ENCODE assay signal across 8 cellular contexts in the genomic region with DNA sequence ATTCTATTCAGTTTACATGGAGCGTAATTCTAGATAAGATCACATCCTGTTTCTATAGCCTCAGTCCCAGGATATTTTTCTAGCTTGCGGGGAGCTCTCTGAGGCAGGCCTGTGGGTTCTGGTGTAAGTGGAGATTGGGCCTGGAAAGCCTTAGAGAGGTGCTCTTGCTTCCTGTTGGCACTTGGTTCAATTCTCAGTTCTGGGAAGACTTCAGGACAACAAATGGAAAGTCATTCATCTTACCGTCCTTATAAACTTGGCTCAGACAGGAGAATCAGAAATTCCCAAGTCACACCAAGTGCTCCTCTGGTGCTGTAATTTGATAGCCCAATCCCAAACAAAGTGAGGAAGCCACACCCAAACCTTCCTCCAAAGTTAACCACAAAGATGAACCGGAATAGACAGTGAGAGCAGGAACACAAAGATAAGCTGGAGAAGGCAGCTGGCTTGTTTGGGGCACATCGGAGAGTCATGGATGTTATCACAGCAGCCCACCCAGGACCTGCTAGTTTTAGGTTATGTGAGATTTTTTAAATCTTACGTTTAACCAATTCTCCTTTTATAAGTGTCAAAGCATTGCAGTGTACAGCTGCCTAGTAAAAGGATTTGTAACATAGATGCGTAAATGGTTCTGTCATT.
DNase-seq lines count a peak whose midpoint lies in the region; ATAC-seq, FAIRE-seq and TF ChIP-seq lines count a peak whose summit lies in the region.

No MANE protein-coding gene starts in this region.

- peaks cover 23% of the 10 kb centered on the region for H3K4me1 Mint-ChIP-seq in neural progenitor cell
- H3K4me1 Mint-ChIP-seq in activated T-helper 17 cell treated with anti-CD3 and anti-CD28 coated beads, Interleukin-2, amount 50 U/mL, for 72 hours, result peaks cover 4% of the 10 kb centered on the region

- H3K36me3 ChIP-seq in neural progenitor cell, result no peaks in the 10 kb centered on the region
- no peaks in the 10 kb centered on the region for H3K36me3 ChIP-seq in small intestine (ENCODE audit: control insufficient read depth in 2 of 2, insufficient read depth in 2 of 2, low read length in 2 of 2)

- ATAC-seq in activated T-helper 17 cell treated with anti-CD3 and anti-CD28 coated beads, Interleukin-2, amount 50 U/mL, for 72 hours (replicated peaks), result no peak

- peak overlapping the region; percentile 37 for H2AFZ ChIP-seq in neural progenitor cell (replicated peaks)

- H3K27me3 ChIP-seq in neural progenitor cell (no peaks in the 10 kb centered on the region), small intestine (ENCODE audit: control insufficient read depth in 2 of 2, insufficient read depth in 2 of 2, low read length in 2 of 2) (no peaks in the 10 kb centered on the region)

- H3F3A ChIP-seq in neural progenitor cell (ENCODE audit: low read depth), result peaks cover 15% of the 10 kb centered on the region

- DNase-seq in DMS79 (lab: John Stamatoyannopoulos, UW) (peak; percentile 47), NCI-H526 treated with DMSO at 0.1 percent for 48 hours (lab: John Stamatoyannopoulos, UW) (peak; percentile 84), ecto neural progenitor cell (ENCODE audit: low spot score) (peak; percentile 49), neural progenitor cell (ENCODE audit: low spot score) (peak; percentile 54), small intestine (no peak), posterior cingulate gyrus (no peak)
- no peak for DNase-seq in activated CD4-positive, CD25-positive, alpha-beta regulatory T cell (lab: John Stamatoyannopoulos, UW)

- peak overlapping the region; percentile 0 for H3K4me3 Mint-ChIP-seq in neural progenitor cell
- H3K4me3 Mint-ChIP-seq in activated T-helper 17 cell treated with anti-CD3 and anti-CD28 coated beads, Interleukin-2, amount 50 U/mL, for 72 hours, result no peak overlapping the region

- no peaks in the 10 kb centered on the region for H3K9me3 Mint-ChIP-seq in neural progenitor cell
- no peaks in the 10 kb centered on the region for H3K9me3 Mint-ChIP-seq in activated T-helper 17 cell treated with anti-CD3 and anti-CD28 coated beads, Interleukin-2, amount 50 U/mL, for 72 hours

- H3K27me3 Mint-ChIP-seq in neural progenitor cell (ENCODE audit: insufficient read depth, low read depth), result peaks cover 2% of the 10 kb centered on the region
- H3K27me3 Mint-ChIP-seq in activated T-helper 17 cell treated with anti-CD3 and anti-CD28 coated beads, Interleukin-2, amount 50 U/mL, for 72 hours, result peaks cover 17% of the 10 kb centered on the region

- H3K9me3 ChIP-seq in neural progenitor cell (ENCODE audit: low read depth) (no peaks in the 10 kb centered on the region), small intestine (ENCODE audit: control insufficient read depth, low read depth) (no peaks in the 10 kb centered on the region)

- H3K27ac ChIP-seq in neural progenitor cell (no peak overlapping the region), small intestine (ENCODE audit: low read depth in 1 of 2, low read length in 1 of 2) (peak overlapping the region in 1 of 2 donors; percentile 50)

- H3K79me2 ChIP-seq in neural progenitor cell (ENCODE audit: low read depth), result no peaks in the 10 kb centered on the region

- H3K9ac ChIP-seq in neural progenitor cell, result no peak overlapping the region

- H3K4me3 ChIP-seq in neural progenitor cell (peak overlapping the region; percentile 17), small intestine (ENCODE audit: low read depth in 1 of 2, low read length in 2 of 2) (no peak overlapping the region)

- no peaks in the 10 kb centered on the region for H4K20me1 ChIP-seq in neural progenitor cell (ENCODE audit: low read depth)

- FAIRE-seq in small intestine (lab: Jason Lieb, UNC), result no peak

- H3K27ac Mint-ChIP-seq in neural progenitor cell, result no peak overlapping the region
- no peak overlapping the region for H3K27ac Mint-ChIP-seq in activated T-helper 17 cell treated with anti-CD3 and anti-CD28 coated beads, Interleukin-2, amount 50 U/mL, for 72 hours

- peak overlapping the region; percentile 59 for H3K4me2 ChIP-seq in neural progenitor cell

- no peak for TF ChIP-seq CTCF in neural progenitor cell (IDR thresholded peaks at IDR 0.05)

- H3K4me1 ChIP-seq in neural progenitor cell, result peaks cover 20% of the 10 kb centered on the region
- peaks cover 0 to 5% of the 10 kb centered on the region in 2 donors for H3K4me1 ChIP-seq in small intestine (ENCODE audit: control insufficient read depth in 2 of 2, insufficient read depth in 1 of 2, low read depth in 1 of 2, low read length in 1 of 2)

- intact Hi-C loops in posterior cingulate gyrus (cut with DNase I), result loop anchor here (1.0 kb wide), 1 partner anchor 125 kb away; no protein-coding TSS in a partner anchor

- no peaks in the 10 kb centered on the region for H3K36me3 Mint-ChIP-seq in neural progenitor cell
- H3K36me3 Mint-ChIP-seq in activated T-helper 17 cell treated with anti-CD3 and anti-CD28 coated beads, Interleukin-2, amount 50 U/mL, for 72 hours (ENCODE audit: low read depth), result no peaks in the 10 kb centered on the region

- WGBS in small intestine, 3 donors, result 32 to 55% (median 33%) methylated on average over 7 of the region's 7 CpGs

Comparison
In these comparisons a context has a peak if more than half of its experiments do, and no peak if none do; other contexts are left out.
1. DNase-seq: peak in DMS79 (single experiment), NCI-H526 treated with DMSO at 0.1 percent for 48 hours (single experiment), ecto neural progenitor cell (single experiment) and neural progenitor cell (single experiment); none in activated CD4-positive, CD25-positive, alpha-beta regulatory T cell (0 of 4), small intestine (single experiment) and posterior cingulate gyrus (0 of 10).